In the genomic region with DNA sequence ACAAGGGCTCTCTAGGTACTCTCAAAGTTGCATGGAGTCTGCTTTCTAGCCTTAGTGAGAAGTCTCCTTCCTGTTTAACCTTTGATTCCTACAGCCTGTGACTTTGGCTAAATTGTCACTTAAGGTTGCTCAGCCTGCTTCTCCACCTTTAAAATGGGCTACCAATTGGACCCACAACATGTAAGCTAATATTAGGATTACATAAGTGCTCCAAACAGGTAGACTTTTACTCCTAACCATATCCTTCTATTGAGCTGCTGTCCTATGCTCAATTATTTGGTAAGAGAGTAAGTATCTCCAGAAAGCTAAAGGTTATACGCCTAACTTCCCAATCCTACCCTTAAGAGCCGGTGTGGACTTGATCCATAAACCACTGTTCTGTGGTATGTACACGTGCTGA, we compare ENCODE assay signal across 14 cellular contexts. TPM values are rescaled to one million over a fixed set of nuclear protein-coding genes. Genes with fewer than 3 reads are reported as not detected.
DNase-seq lines count a peak whose midpoint lies in the region; ATAC-seq and TF ChIP-seq lines count a peak whose summit lies in the region.
"Had no signal": no experiment of that assay in that cellular context is flagged by ENCODE, and none has a peak within 500 bp of the region (broad histone marks: within the 10 kb centered on the region; RNA-seq: fewer than 3 reads in every experiment).

No MANE protein-coding gene starts in this region.

- no peaks in the 10 kb centered on the region for H3K27me3 Mint-ChIP-seq in activated CD4-positive, alpha-beta T cell treated with anti-CD3 and anti-CD28 coated beads, Interleukin-2, amount 10 ng/mL, durations not matched to agents 7 days and 5 days
- H3K27me3 Mint-ChIP-seq in progenitor cell of endocrine pancreas = no peaks in the 10 kb centered on the region

- CTCF ChIA-PET in activated CD4-positive, alpha-beta T cell treated with anti-CD3 and anti-CD28 coated beads, Interleukin-2, amount 10 ng/mL, durations not matched to agents 7 days and 5 days (lab: Charles Lee) = interaction anchor here (0.8 to 4.1 kb wide), 2 partner anchors 10 to 16 kb away, joined by 3 to 23 read pairs; partner anchors contain the start of gene CDS2

- H3K27me3 ChIP-seq in WERI-Rb-1 (ENCODE audit: insufficient read depth, low read depth, severe bottlenecking) = no peaks in the 10 kb centered on the region

- H3K4me1 Mint-ChIP-seq in activated CD4-positive, alpha-beta T cell treated with anti-CD3 and anti-CD28 coated beads, Interleukin-2, amount 10 ng/mL, durations not matched to agents 7 days and 5 days = peaks cover 68% of the 10 kb centered on the region
- peaks cover 30% of the 10 kb centered on the region for H3K4me1 Mint-ChIP-seq in progenitor cell of endocrine pancreas (ENCODE audit: low read depth)

- peaks cover 66% of the 10 kb centered on the region for H3K36me3 ChIP-seq in WERI-Rb-1

- DNase-seq in activated CD4-positive, alpha-beta T cell treated with anti-CD3 and anti-CD28 coated beads, Interleukin-2, amount 10 ng/mL, durations not matched to agents 7 days and 5 days = no peak
- DNase-seq in activated CD4-positive, alpha-beta T cell treated with anti-CD3 and anti-CD28 coated beads for 4 hours = no peak
- DNase-seq in HFF-Myc (ENCODE audit: extremely low read depth, low read depth) (no peak), WERI-Rb-1 (no peak), NCI-H345 (lab: John Stamatoyannopoulos, UW) (no peak), progenitor cell of endocrine pancreas (ENCODE audit: low spot score, unreplicated experiment) (no peak)
- DNase-seq: effector CD4-positive, alpha-beta T cell; foreskin melanocyte; NCI-H1436 treated with DMSO at 0.1 percent for 48 hours; NCI-H524 treated with DMSO at 0.1 percent for 48 hours; psoas muscle; trophoblast cell had no signal

- H3K4me3 Mint-ChIP-seq in activated CD4-positive, alpha-beta T cell treated with anti-CD3 and anti-CD28 coated beads, Interleukin-2, amount 10 ng/mL, durations not matched to agents 7 days and 5 days = peak overlapping the region; percentile 94
- no peak overlapping the region for H3K4me3 Mint-ChIP-seq in progenitor cell of endocrine pancreas (ENCODE audit: low read depth)

- H3K27ac ChIP-seq in WERI-Rb-1 = no peak overlapping the region
- H3K27ac ChIP-seq: psoas muscle had no signal

- peaks cover 62% of the 10 kb centered on the region for H3K36me3 Mint-ChIP-seq in activated CD4-positive, alpha-beta T cell treated with anti-CD3 and anti-CD28 coated beads, Interleukin-2, amount 10 ng/mL, durations not matched to agents 7 days and 5 days (ENCODE audit: low read depth)
- H3K36me3 Mint-ChIP-seq in progenitor cell of endocrine pancreas (ENCODE audit: insufficient read depth) = peaks cover 22% of the 10 kb centered on the region

- H3K4me3 ChIP-seq in HFF-Myc (replicated peaks; ENCODE audit: low read depth, low read length) (peak overlapping the region; percentile 83), WERI-Rb-1 (ENCODE audit: low read depth, low read length) (peak overlapping the region; percentile 93; the same call in 1 of the 2 replicates), iPS-11a (ENCODE audit: low read depth, low read length) (peak overlapping the region; percentile 14)
- H3K4me3 ChIP-seq: psoas muscle had no signal

- H3K9me3 ChIP-seq in WERI-Rb-1 (ENCODE audit: severe bottlenecking) = no peaks in the 10 kb centered on the region
- H3K9me3 ChIP-seq: psoas muscle had no signal

- H3K9me3 Mint-ChIP-seq in activated CD4-positive, alpha-beta T cell treated with anti-CD3 and anti-CD28 coated beads, Interleukin-2, amount 10 ng/mL, durations not matched to agents 7 days and 5 days = no peaks in the 10 kb centered on the region
- H3K9me3 Mint-ChIP-seq in progenitor cell of endocrine pancreas (ENCODE audit: low read depth) = no peaks in the 10 kb centered on the region

- TF ChIP-seq CTCF in HFF-Myc (IDR thresholded peaks at IDR 0.05; ENCODE audit: low read depth, low read length, missing control alignments) (no peak), WERI-Rb-1 (IDR thresholded peaks at IDR 0.05; ENCODE audit: low read depth, low read length) (no peak), progenitor cell of endocrine pancreas (IDR thresholded peaks at IDR 0.05; ENCODE audit: unreplicated experiment) (no peak)

- POLR2A ChIA-PET in activated CD4-positive, alpha-beta T cell treated with anti-CD3 and anti-CD28 coated beads, Interleukin-2, amount 10 ng/mL, durations not matched to agents 7 days and 5 days (lab: Charles Lee) = interaction anchor here (1.4 kb wide), 1 partner anchor 10 kb away, joined by 4 read pairs; the partner anchor contains the start of gene CDS2

- ATAC-seq in HG03196 (IDR thresholded peaks at IDR 0.05; ENCODE audit: unreplicated experiment) = no peak
- ATAC-seq: psoas muscle had no signal

- H3K27ac Mint-ChIP-seq in activated CD4-positive, alpha-beta T cell treated with anti-CD3 and anti-CD28 coated beads, Interleukin-2, amount 10 ng/mL, durations not matched to agents 7 days and 5 days = peak overlapping the region; percentile 99
- no peak overlapping the region for H3K27ac Mint-ChIP-seq in progenitor cell of endocrine pancreas

RNA-seq across cellular contexts. Expression of gene PCNA, which starts 2.9 kb away (rescaled TPM):
- 100 to 1,000 TPM; 512 to 559 TPM for total RNA-seq in activated CD4-positive, alpha-beta T cell treated with anti-CD3 and anti-CD28 coated beads, Interleukin-2, amount 10 ng/mL, durations not matched to agents 7 days and 5 days
- total RNA-seq in progenitor cell of endocrine pancreas = 123 and 126 TPM in 2 replicates

RNA-seq across cellular contexts. Expression of gene TMEM230, which starts 4.0 kb away (rescaled TPM):
- total RNA-seq in activated CD4-positive, alpha-beta T cell treated with anti-CD3 and anti-CD28 coated beads, Interleukin-2, amount 10 ng/mL, durations not matched to agents 7 days and 5 days = 10 to 100 TPM; 82.4 to 83.6 TPM
- total RNA-seq in progenitor cell of endocrine pancreas = 80.7 and 82.8 TPM in 2 replicates

RNA-seq across cellular contexts. Expression of gene CDS2, which starts 9.9 kb away (rescaled TPM):
- total RNA-seq in activated CD4-positive, alpha-beta T cell treated with anti-CD3 and anti-CD28 coated beads, Interleukin-2, amount 10 ng/mL, durations not matched to agents 7 days and 5 days = 10 to 100 TPM; 54.5 to 58.4 TPM
- total RNA-seq in progenitor cell of endocrine pancreas = 52.3 and 57.5 TPM in 2 replicates

Comparison
In these comparisons a context has a peak if more than half of its experiments do, and no peak if none do; other contexts are left out.
1. H3K4me3 ChIP-seq: peak in every context shown above with its lines; median percentile 93 in WERI-Rb-1; 83 in HFF-Myc; 14 in iPS-11a.